8 cellular contexts compared by ENCODE assay signal in genomic region chr1:35882945-35883680, GRCh38. TPM values are rescaled to one million over a fixed set of nuclear protein-coding genes. Genes with fewer than 3 reads are reported as not detected.
DNase-seq lines count a peak whose midpoint lies in the region; ATAC-seq, FAIRE-seq and TF ChIP-seq lines count a peak whose summit lies in the region.

Gene AGO1, plus strand, starts transcription at chr1:35883209. Its CDS starts 213 bp downstream, at chr1:35883422.

- H3K4me1 Mint-ChIP-seq in activated naive CD8-positive, alpha-beta T cell treated with anti-CD3 and anti-CD28 coated beads, Interleukin-2, amount 10 ng/mL, durations not matched to agents 7 days and 5 days: peaks cover 37% of the 10 kb centered on the region

- DNase-seq in NCI-H1417 (lab: John Stamatoyannopoulos, UW) (peak; percentile 89 to 94 (median 93)), Right ventricle myocardium inferior (ENCODE audit: missing footprints) (peak; percentile 97), pancreas (peak; percentile 92 to 99 (median 96)), thyroid gland (peak; percentile 94 to 97)
- DNase-seq in activated naive CD8-positive, alpha-beta T cell treated with anti-CD3 and anti-CD28 coated beads, Interleukin-2, amount 10 ng/mL, durations not matched to agents 7 days and 5 days: peak; percentile 99

- peak within 1 kb of the TSS; percentile 86 for H3K4me2 ChIP-seq in SU-DHL-6 (ENCODE audit: low read depth, low read length, poor library complexity, severe bottlenecking)

- H3K4me3 ChIP-seq in SU-DHL-6 (ENCODE audit: insufficient read depth, low read length, poor library complexity, severe bottlenecking): peak within 1 kb of the TSS; percentile 97
- peak within 1 kb of the TSS; percentile 55 to 100 (median 98) for H3K4me3 ChIP-seq in pancreas
- H3K4me3 ChIP-seq in thyroid gland (replicated peaks in 1 of 3): peak within 1 kb of the TSS; percentile 75 to 90 (median 90)

- H3K9me2 ChIP-seq in SU-DHL-6 (replicated peaks; ENCODE audit: insufficient read depth, low read length): no peaks in the 10 kb centered on the region

- TF ChIP-seq CTCF in GM12874 (IDR thresholded peaks at IDR 0.05; ENCODE audit: insufficient read depth, low read depth, low read length) (peak; percentile 99), SU-DHL-6 (IDR thresholded peaks at IDR 0.05; ENCODE audit: insufficient read depth, low read length, poor library complexity, severe bottlenecking) (peak; percentile 87), pancreas (IDR thresholded peaks at IDR 0.05) (peak; percentile 97 to 99 (median 98)), thyroid gland (IDR thresholded peaks at IDR 0.05) (peak; percentile 77 to 99 (median 98))

- H4K20me1 ChIP-seq in SU-DHL-6 (ENCODE audit: low read depth, low read length): peaks cover 4% of the 10 kb centered on the region; the same call in 1 of the 2 replicates

- peaks cover 34% of the 10 kb centered on the region for H3K79me2 ChIP-seq in SU-DHL-6 (ENCODE audit: insufficient read depth, low read length)

- peak; percentile 89 for ATAC-seq in HG02763 (IDR thresholded peaks at IDR 0.05; ENCODE audit: unreplicated experiment)
- peak; percentile 95 for ATAC-seq in activated naive CD8-positive, alpha-beta T cell treated with anti-CD3 and anti-CD28 coated beads, Interleukin-2, amount 10 ng/mL, durations not matched to agents 7 days and 5 days (ENCODE audit: low read depth)
- peak; percentile 98 for ATAC-seq in Right ventricle myocardium inferior
- peak; percentile 97 to 99 (median 98) for ATAC-seq in pancreas

- FAIRE-seq in pancreas (lab: Jason Lieb, UNC): no peak

- peak within 1 kb of the TSS; percentile 71 for H3K27ac Mint-ChIP-seq in activated naive CD8-positive, alpha-beta T cell treated with anti-CD3 and anti-CD28 coated beads, Interleukin-2, amount 10 ng/mL, durations not matched to agents 7 days and 5 days

- POLR2A ChIA-PET in activated naive CD8-positive, alpha-beta T cell treated with anti-CD3 and anti-CD28 coated beads, Interleukin-2, amount 10 ng/mL, durations not matched to agents 7 days and 5 days (lab: Charles Lee): interaction anchor here (0.5 to 2.8 kb wide), 5 partner anchors 44 to 114 kb away, joined by 3 to 19 read pairs (median 4); partner anchors contain the start of genes AGO3 and CLSPN

- 1 to 2% methylated on average over 48 to 59 of the region's 59 CpGs for WGBS in pancreas, 2 donors
- 0 to 2% methylated on average over 23 of the region's 59 CpGs for WGBS in thyroid gland, 2 donors

- H3K36me3 ChIP-seq in SU-DHL-6 (ENCODE audit: low read length) (no peaks in the 10 kb centered on the region), pancreas (no peaks in the 10 kb centered on the region), thyroid gland (no peaks in the 10 kb centered on the region)

- H3K9me3 ChIP-seq in SU-DHL-6 (ENCODE audit: insufficient read depth, low read length): no peaks in the 10 kb centered on the region
- no peaks in the 10 kb centered on the region for H3K9me3 ChIP-seq in pancreas
- no peaks in the 10 kb centered on the region for H3K9me3 ChIP-seq in thyroid gland

- H3K9ac ChIP-seq in SU-DHL-6 (ENCODE audit: low read length): peak within 1 kb of the TSS; percentile 99

- intact Hi-C loops in Right ventricle myocardium inferior (cut with DNase I) (loop anchor here (5.0 to 10.0 kb wide), 2 partner anchors 49 to 202 kb away; partner anchors contain the start of genes ADPRS, AGO3 and TEKT2), pancreas (cut with DNase I) (no loop called here), thyroid gland (cut with DNase I) (loop anchor here (5.0 kb wide), 1 partner anchor 204 kb away; the partner anchor contains the start of gene ADPRS)

- H3K4me3 Mint-ChIP-seq in activated naive CD8-positive, alpha-beta T cell treated with anti-CD3 and anti-CD28 coated beads, Interleukin-2, amount 10 ng/mL, durations not matched to agents 7 days and 5 days: peak within 1 kb of the TSS; percentile 94

- H2AFZ ChIP-seq in SU-DHL-6 (ENCODE audit: low read depth, low read length, severe bottlenecking): peak within 1 kb of the TSS; percentile 92

- no peaks in the 10 kb centered on the region for H3K9me3 Mint-ChIP-seq in activated naive CD8-positive, alpha-beta T cell treated with anti-CD3 and anti-CD28 coated beads, Interleukin-2, amount 10 ng/mL, durations not matched to agents 7 days and 5 days

- H3K4me1 ChIP-seq in pancreas: peaks cover 6 to 8% (median 7%) of the 10 kb centered on the region in 3 donors
- H3K4me1 ChIP-seq in thyroid gland: peaks cover 7 to 11% of the 10 kb centered on the region in 2 donors

- peak in 1 of 2 donors; percentile 92 for TF ChIP-seq POLR2A in thyroid gland (IDR thresholded peaks at IDR 0.05)

- H3K27me3 Mint-ChIP-seq in activated naive CD8-positive, alpha-beta T cell treated with anti-CD3 and anti-CD28 coated beads, Interleukin-2, amount 10 ng/mL, durations not matched to agents 7 days and 5 days: peaks cover 4% of the 10 kb centered on the region

- H3K27ac ChIP-seq in SU-DHL-6 (ENCODE audit: low read depth, low read length): peak within 1 kb of the TSS; percentile 52
- H3K27ac ChIP-seq in pancreas: peak within 1 kb of the TSS; percentile 45 to 73 (median 68)
- peak within 1 kb of the TSS; percentile 61 to 77 (median 69) for H3K27ac ChIP-seq in thyroid gland

- H3K27me3 ChIP-seq in SU-DHL-6 (ENCODE audit: low read length) (no peaks in the 10 kb centered on the region), pancreas (no peaks in the 10 kb centered on the region), thyroid gland (no peaks in the 10 kb centered on the region)

- no peaks in the 10 kb centered on the region for H3K36me3 Mint-ChIP-seq in activated naive CD8-positive, alpha-beta T cell treated with anti-CD3 and anti-CD28 coated beads, Interleukin-2, amount 10 ng/mL, durations not matched to agents 7 days and 5 days

- H3F3A ChIP-seq in SU-DHL-6 (ENCODE audit: insufficient read depth): peaks cover 13% of the 10 kb centered on the region

RNA-seq across cellular contexts. Expression of gene AGO1, which starts in this region (rescaled TPM):
- total RNA-seq in activated naive CD8-positive, alpha-beta T cell treated with anti-CD3 and anti-CD28 coated beads, Interleukin-2, amount 10 ng/mL, durations not matched to agents 7 days and 5 days: 10 to 100 TPM; 24.0 to 24.8 TPM
- total RNA-seq in Right ventricle myocardium inferior: 17.5 TPM
- 10 to 100 TPM; 10.2 to 18.7 (median 13.2) TPM for total RNA-seq in pancreas
- 1 to 10 TPM; 2.7 to 3.3 TPM for polyA plus RNA-seq in pancreas
- 10 to 100 TPM; 21.8 to 27.7 (median 25.4) TPM for total RNA-seq in thyroid gland

Comparison
In these comparisons a context has a peak if more than half of its experiments do, and no peak if none do; other contexts are left out.
1. Peak in every context shown above with its lines: DNase-seq, ATAC-seq, H3K4me3 ChIP-seq and H3K27ac ChIP-seq.
2. intact Hi-C loops: an anchor here in Right ventricle myocardium inferior (5.0 to 10.0 kb wide) and thyroid gland (5.0 kb wide); none called in pancreas.